In genomic region chr10:104235801-104236200, GRCh38 we compare ENCODE assay signal across 28 cellular contexts.
"Had no signal": no experiment of that assay in that cellular context is flagged by ENCODE, and none has a peak within 500 bp of the region (broad histone marks: within the 10 kb centered on the region; RNA-seq: fewer than 3 reads in every experiment).

No MANE protein-coding gene starts in this region.

- H3K36me3 ChIP-seq: stomach, suprapubic skin, thoracic aorta, thyroid gland, tibial artery, tibial nerve, transverse colon, upper lobe of left lung, upper lobe of right lung, uterus, vagina had no signal

- H3K36me3 Mint-ChIP-seq: stimulated activated memory B cell treated with anti-CD40 and anti-IgM and Interleukin-4, amounts not matched to agents 10 μg/mL and 1 μg/mL and 100 μg/mL, for 72 hours; stimulated activated naive B cell treated with anti-CD40 and anti-IgM and Interleukin-4, amounts not matched to agents 10 μg/mL and 1 μg/mL and 100 μg/mL, for 72 hours; type B pancreatic cell had no signal

- ATAC-seq: stimulated activated effector memory CD8-positive, alpha-beta T cell treated with anti-CD3 and anti-CD28 coated beads, Interleukin-12 subunit alpha, Interleukin-12 subunit beta, amount 100 ng/mL, for 72 hours; stimulated activated memory B cell treated with anti-CD40 and anti-IgM and Interleukin-4, amounts not matched to agents 10 μg/mL and 1 μg/mL and 100 μg/mL, for 72 hours; stimulated activated naive B cell treated with anti-CD40 and anti-IgM and Interleukin-4, amounts not matched to agents 10 μg/mL and 1 μg/mL and 100 μg/mL, for 72 hours; stimulated activated naive CD8-positive, alpha-beta T cell treated with anti-CD3 and anti-CD28 coated beads, Interleukin-15, amount 100 ng/mL, for 72 hours; stimulated activated naive CD8-positive, alpha-beta T cell treated with anti-CD3 and anti-CD28 coated beads, Interleukin-15, Interleukin-2, amounts not matched to agents 100 U/mL and 50 U/mL, for 24 hours; upper lobe of right lung had no signal

- H3K27me3 ChIP-seq: stomach, suprapubic skin, testis, thyroid gland, tibial nerve, upper lobe of left lung, upper lobe of right lung, uterus, vagina had no signal

- H3K9me3 Mint-ChIP-seq: stimulated activated effector memory CD8-positive, alpha-beta T cell treated with anti-CD3 and anti-CD28 coated beads, Interleukin-12 subunit alpha, Interleukin-12 subunit beta, amount 100 ng/mL, for 72 hours; type B pancreatic cell had no signal

- DNase-seq: stimulated activated CD4-positive, alpha-beta T cell treated with anti-CD3 and anti-CD28 coated beads, Interleukin-2, amount 100 ng/mL, for 48 hours; stimulated activated CD4-positive, alpha-beta T cell treated with anti-CD3 and anti-CD28 coated beads, Interleukin-4, amount 100 ng/mL, for 1 hour; stimulated activated CD4-positive, alpha-beta T cell treated with anti-CD3 and anti-CD28 coated beads, Interleukin-4, amount 100 ng/mL, for 24 hours; stimulated activated CD4-positive, alpha-beta T cell treated with anti-CD3 and anti-CD28 coated beads, Interleukin-4, amount 100 ng/mL, for 4 hours; stimulated activated CD8-positive, alpha-beta memory T cell treated with anti-CD3 and anti-CD28 coated beads, Interleukin-4, amount 100 ng/mL, for 48 hours; stimulated activated naive B cell treated with anti-CD40 and anti-IgM and Interleukin-4, amounts not matched to agents 10 μg/mL and 1 μg/mL and 100 μg/mL, for 72 hours; stimulated activated naive CD4-positive, alpha-beta T cell; stimulated activated naive CD4-positive, alpha-beta T cell treated with Interleukin-2 at 50 U/mL for 16 hours; stimulated activated naive CD8-positive, alpha-beta T cell treated with anti-CD3 and anti-CD28 coated beads, Interleukin-15, amount 100 ng/mL, for 72 hours; stimulated activated naive CD8-positive, alpha-beta T cell treated with anti-CD3 and anti-CD28 coated beads, Interleukin-15, Interleukin-2, amounts not matched to agents 100 U/mL and 50 U/mL, for 24 hours; stomach; substantia nigra; testis; thyroid gland; tibial artery; transverse colon; trophoblast cell; upper lobe of left lung; upper lobe of right lung; uterus had no signal

- H3K9me3 ChIP-seq: suprapubic skin, testis, thoracic aorta, thyroid gland, tibial artery, transverse colon, upper lobe of right lung, uterus, vagina had no signal

- H3K4me1 ChIP-seq: uterus had no signal

- H3K27ac ChIP-seq: stomach, suprapubic skin, testis, thoracic aorta, thyroid gland, tibial artery, tibial nerve, transverse colon, upper lobe of left lung, upper lobe of right lung, uterus, vagina had no signal

- H3K4me3 ChIP-seq: stomach, suprapubic skin, testis, thoracic aorta, thyroid gland, tibial artery, tibial nerve, transverse colon, upper lobe of left lung, upper lobe of right lung, uterus, vagina had no signal

- H3K4me3 Mint-ChIP-seq: stimulated activated effector memory CD8-positive, alpha-beta T cell treated with anti-CD3 and anti-CD28 coated beads, Interleukin-12 subunit alpha, Interleukin-12 subunit beta, amount 100 ng/mL, for 72 hours; stimulated activated memory B cell treated with anti-CD40 and anti-IgM and Interleukin-4, amounts not matched to agents 10 μg/mL and 1 μg/mL and 100 μg/mL, for 72 hours; stimulated activated naive B cell treated with anti-CD40 and anti-IgM and Interleukin-4, amounts not matched to agents 10 μg/mL and 1 μg/mL and 100 μg/mL, for 72 hours; stimulated activated naive CD8-positive, alpha-beta T cell treated with anti-CD3 and anti-CD28 coated beads, Interleukin-15, amount 100 ng/mL, for 72 hours; stimulated activated naive CD8-positive, alpha-beta T cell treated with anti-CD3 and anti-CD28 coated beads, Interleukin-15, Interleukin-2, amounts not matched to agents 100 ng/mL and 50 ng/mL, for 24 hours; type B pancreatic cell had no signal

- H3K27ac Mint-ChIP-seq: stimulated activated effector memory CD8-positive, alpha-beta T cell treated with anti-CD3 and anti-CD28 coated beads, Interleukin-12 subunit alpha, Interleukin-12 subunit beta, amount 100 ng/mL, for 72 hours; stimulated activated memory B cell treated with anti-CD40 and anti-IgM and Interleukin-4, amounts not matched to agents 10 μg/mL and 1 μg/mL and 100 μg/mL, for 72 hours; stimulated activated naive B cell treated with anti-CD40 and anti-IgM and Interleukin-4, amounts not matched to agents 10 μg/mL and 1 μg/mL and 100 μg/mL, for 72 hours; stimulated activated naive CD8-positive, alpha-beta T cell treated with anti-CD3 and anti-CD28 coated beads, Interleukin-15, amount 100 ng/mL, for 72 hours; stimulated activated naive CD8-positive, alpha-beta T cell treated with anti-CD3 and anti-CD28 coated beads, Interleukin-15, Interleukin-2, amounts not matched to agents 100 ng/mL and 50 ng/mL, for 24 hours; type B pancreatic cell had no signal
